In the genomic region with DNA sequence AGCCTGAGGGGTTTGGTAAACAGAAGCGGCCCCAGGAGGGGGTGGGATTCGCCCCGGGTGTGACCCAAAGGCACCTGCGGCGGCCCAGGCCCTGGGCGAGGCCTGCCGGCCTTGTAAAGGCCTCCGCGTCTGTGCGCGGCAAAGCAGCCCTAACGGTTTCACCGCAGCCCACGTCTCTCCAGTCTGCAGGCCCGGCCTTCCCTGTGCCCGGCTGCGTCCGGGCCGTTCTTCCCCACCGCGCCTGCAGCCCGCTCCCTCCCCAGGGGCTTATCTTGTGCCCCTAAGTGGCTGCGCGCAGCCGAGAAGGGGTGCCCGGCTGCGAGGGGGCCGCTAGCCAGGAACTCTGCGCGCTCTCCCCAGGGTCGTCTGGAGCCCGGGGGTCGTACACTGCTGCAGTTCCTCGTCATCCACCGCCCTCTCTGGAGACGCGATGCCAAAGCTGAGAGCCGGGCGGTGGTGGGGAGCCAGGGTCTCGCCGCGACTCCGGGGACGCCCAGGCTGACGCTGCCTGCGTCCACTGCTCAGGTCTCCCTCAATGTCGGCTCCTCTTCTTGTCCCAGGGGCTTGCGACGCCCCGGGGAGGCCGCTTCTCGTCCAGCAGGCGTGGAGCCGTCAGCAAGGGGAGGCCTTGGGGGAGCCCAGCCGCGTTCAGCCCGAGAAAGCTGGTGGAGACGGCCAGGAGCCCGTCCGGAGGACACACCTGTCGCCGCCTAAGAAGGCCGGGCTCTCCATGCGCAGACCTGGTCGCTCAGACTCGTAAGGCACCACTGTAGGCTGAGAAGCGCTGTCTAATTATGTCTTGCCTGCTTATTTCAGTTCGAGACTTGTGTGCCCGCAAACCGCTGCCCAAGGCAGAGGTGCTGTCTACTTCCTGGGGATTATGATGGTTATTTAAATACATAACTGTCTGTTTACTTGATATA, we compare ENCODE assay signal across 10 cellular contexts.
DNase-seq lines count a peak whose midpoint lies in the region; ATAC-seq and TF ChIP-seq lines count a peak whose summit lies in the region.
"Had no signal": no experiment of that assay in that cellular context is flagged by ENCODE, and none has a peak within 500 bp of the region (broad histone marks: within the 10 kb centered on the region; RNA-seq: fewer than 3 reads in every experiment).

No MANE protein-coding gene starts in this region.

- H3K9me3 ChIP-seq in endodermal cell (ENCODE audit: control insufficient read depth, low read length): no peaks in the 10 kb centered on the region
- no peaks in the 10 kb centered on the region for H3K9me3 ChIP-seq in adrenal gland (replicated peaks in 1 of 3)
- no peaks in the 10 kb centered on the region for H3K9me3 ChIP-seq in body of pancreas
- H3K9me3 ChIP-seq: heart right ventricle had no signal

- TF ChIP-seq POLR2A in adrenal gland (IDR thresholded peaks at IDR 0.05) (no peak), body of pancreas (IDR thresholded peaks at IDR 0.05) (no peak)

- H3K27ac Mint-ChIP-seq in endodermal cell (no peak overlapping the region), neural crest cell (ENCODE audit: unreplicated experiment) (no peak overlapping the region)

- H3K9me3 Mint-ChIP-seq in endodermal cell: no peaks in the 10 kb centered on the region
- no peaks in the 10 kb centered on the region for H3K9me3 Mint-ChIP-seq in neural crest cell

- H3K27me3 ChIP-seq in endodermal cell (ENCODE audit: control insufficient read depth, insufficient read depth, low read length, poor library complexity, severe bottlenecking) (peaks cover 92% of the 10 kb centered on the region), adrenal gland (peaks cover 58% of the 10 kb centered on the region), body of pancreas (peaks cover 0 to 30% of the 10 kb centered on the region in 2 donors)

- no peak overlapping the region for H3K9ac ChIP-seq in endodermal cell (ENCODE audit: extremely low read depth, low read length, poor library complexity, severe bottlenecking)

- ATAC-seq in GM18909 (IDR thresholded peaks at IDR 0.05; ENCODE audit: poor library complexity, unreplicated experiment): peak; percentile 71
- ATAC-seq in HG03066 (IDR thresholded peaks at IDR 0.05; ENCODE audit: low read depth, unreplicated experiment): peak; percentile 55
- no peak for ATAC-seq in HG02610 (IDR thresholded peaks at IDR 0.05; ENCODE audit: unreplicated experiment)
- ATAC-seq in body of pancreas: no peak

- H3K4me1 ChIP-seq in endodermal cell (ENCODE audit: control insufficient read depth, insufficient read depth, low read length) (peaks cover 5% of the 10 kb centered on the region), adrenal gland (replicated peaks in 1 of 2) (peaks cover 0 to 12% of the 10 kb centered on the region in 2 donors), body of pancreas (peaks cover 16% of the 10 kb centered on the region)

- no peak overlapping the region for H3K27ac ChIP-seq in endodermal cell (ENCODE audit: low read depth, low read length)
- H3K27ac ChIP-seq in adrenal gland: no peak overlapping the region
- no peak overlapping the region for H3K27ac ChIP-seq in body of pancreas
- H3K27ac ChIP-seq: heart right ventricle, skin epidermis had no signal

- H3K27me3 Mint-ChIP-seq in endodermal cell (ENCODE audit: insufficient read depth): peaks cover 87% of the 10 kb centered on the region
- peaks cover 89% of the 10 kb centered on the region for H3K27me3 Mint-ChIP-seq in neural crest cell (ENCODE audit: low read depth)

- no peaks in the 10 kb centered on the region for H3K36me3 Mint-ChIP-seq in endodermal cell (ENCODE audit: low read depth)
- no peaks in the 10 kb centered on the region for H3K36me3 Mint-ChIP-seq in neural crest cell (ENCODE audit: low read depth)

- DNase-seq in endodermal cell (peak; percentile 83), neural crest cell (ENCODE audit: low read depth, low spot score) (peak; percentile 25), adrenal gland (no peak), NCI-H1105 treated with DMSO at 0.1 percent for 48 hours (lab: John Stamatoyannopoulos, UW) (no peak), body of pancreas (no peak)
- DNase-seq: heart right ventricle had no signal

- H3K36me3 ChIP-seq in endodermal cell (ENCODE audit: control insufficient read depth, insufficient read depth, low read length) (no peaks in the 10 kb centered on the region), adrenal gland (replicated peaks in 1 of 2) (no peaks in the 10 kb centered on the region), body of pancreas (replicated peaks in 1 of 2; ENCODE audit: insufficient read depth in 1 of 2, low read depth in 2 of 2) (no peaks in the 10 kb centered on the region)
- H3K36me3 ChIP-seq: heart right ventricle had no signal

- H3K4me1 Mint-ChIP-seq in endodermal cell: peaks cover 15% of the 10 kb centered on the region
- peaks cover 19% of the 10 kb centered on the region for H3K4me1 Mint-ChIP-seq in neural crest cell

- TF ChIP-seq CTCF in endodermal cell (conservative IDR thresholded peaks at IDR 0.05) (no peak), neural crest cell (conservative IDR thresholded peaks at IDR 0.05) (no peak), adrenal gland (IDR thresholded peaks at IDR 0.05) (no peak), body of pancreas (IDR thresholded peaks at IDR 0.05) (no peak)

- H3K4me3 ChIP-seq in endodermal cell (ENCODE audit: low read length) (peak overlapping the region; percentile 76), adrenal gland (no peak overlapping the region), body of pancreas (no peak overlapping the region)

- H3K4me3 Mint-ChIP-seq in endodermal cell (peak overlapping the region; percentile 59), neural crest cell (peak overlapping the region; percentile 86)

- intact Hi-C loops in adrenal gland (cut with DNase I): no loop called here
- intact Hi-C loops in body of pancreas (cut with DNase I): no loop called here

- 7% methylated on average over 46 to 70 of the region's 70 CpGs for WGBS in endodermal cell (ENCODE audit: insufficient coverage in 1 of 2, insufficient read length in 1 of 2), 2 experiments
- WGBS in adrenal gland, 4 donors: 43 to 72% (median 45%) methylated on average over 19 to 70 of the region's 70 CpGs
- WGBS in body of pancreas, 2 donors: 49 to 100% methylated on average over 4 to 55 of the region's 70 CpGs

Comparison
In these comparisons a context has a peak if more than half of its experiments do, and no peak if none do; other contexts are left out.
1. ATAC-seq: peak in GM18909 (single experiment) and HG03066 (single experiment); none in HG02610 (single experiment) and body of pancreas (single experiment).
2. DNase-seq: peak in endodermal cell (single experiment) and neural crest cell (single experiment); none in adrenal gland (0 of 7), NCI-H1105 treated with DMSO at 0.1 percent for 48 hours (single experiment) and body of pancreas (0 of 4).